Comparison of ENCODE assay signal across 8 cellular contexts in the genomic region with DNA sequence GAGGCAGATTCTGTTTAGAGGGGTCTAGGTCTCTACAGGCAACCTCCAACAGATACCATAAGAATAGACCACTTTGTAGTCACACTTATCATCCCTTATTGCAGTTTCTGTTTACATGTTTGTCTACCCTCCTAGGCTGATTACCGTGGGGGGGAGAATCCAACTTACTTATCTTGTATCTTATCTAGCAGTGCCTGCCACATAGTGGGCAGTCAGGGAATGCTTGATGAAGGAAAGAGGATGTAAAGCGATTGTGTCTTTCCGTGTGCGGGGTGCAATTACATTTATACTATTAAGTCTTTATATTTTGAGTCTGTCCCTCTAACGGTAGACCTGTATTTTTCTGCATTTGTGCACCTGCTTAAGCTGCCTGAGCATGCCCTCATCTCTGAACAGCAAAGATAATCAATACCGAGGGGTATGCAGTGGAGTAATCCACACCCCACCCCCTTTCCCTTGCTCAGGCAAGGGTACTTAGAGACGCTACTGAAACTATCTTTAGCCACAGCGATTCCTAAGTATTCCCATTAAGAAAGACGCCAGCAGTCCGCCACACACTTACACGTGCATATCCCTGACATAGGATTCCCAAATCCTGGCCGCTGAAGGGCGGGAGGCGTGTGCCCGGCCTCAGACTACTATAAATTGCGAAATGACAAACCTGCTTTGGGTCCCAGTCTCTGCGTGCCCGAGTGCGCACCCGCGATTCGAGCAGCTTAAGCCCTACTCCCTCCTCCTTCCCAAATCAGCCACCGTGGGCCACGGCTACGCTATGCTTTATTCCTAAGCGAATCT. TPM values are rescaled to one million over a fixed set of nuclear protein-coding genes. Genes with fewer than 3 reads are reported as not detected.
DNase-seq lines count a peak whose midpoint lies in the region; ATAC-seq and TF ChIP-seq lines count a peak whose summit lies in the region.

No MANE protein-coding gene starts in this region.

- peaks cover 53% of the 10 kb centered on the region for H3K27me3 ChIP-seq in BLaER1
- no peaks in the 10 kb centered on the region for H3K27me3 ChIP-seq in HCT116 (ENCODE audit: insufficient read depth, low read length)
- no peaks in the 10 kb centered on the region for H3K27me3 ChIP-seq in SU-DHL-6 (ENCODE audit: low read length)
- H3K27me3 ChIP-seq in prostate gland (replicated peaks; ENCODE audit: insufficient read depth) = peaks cover 21% of the 10 kb centered on the region

- TSS peak; percentile 87 for BruUV-seq in HCT116 (replicated peaks; lab: Mats Ljungman, UMichigan)

- peaks cover 68% of the 10 kb centered on the region for H4K20me1 ChIP-seq in BLaER1
- H4K20me1 ChIP-seq in HCT116 (ENCODE audit: insufficient read depth) = no peaks in the 10 kb centered on the region
- H4K20me1 ChIP-seq in SU-DHL-6 (ENCODE audit: low read depth, low read length) = peaks cover 3% of the 10 kb centered on the region; the same call in 1 of the 2 replicates

- H3K4me2 ChIP-seq in BLaER1 (peak overlapping the region; percentile 97), HCT116 (ENCODE audit: low read length) (peak overlapping the region; percentile 85), SU-DHL-6 (ENCODE audit: low read depth, low read length, poor library complexity, severe bottlenecking) (peak overlapping the region; percentile 90)

- CTCF ChIA-PET in HCT116 (lab: Charles Lee) = no interaction called here

- intact Hi-C loops in HCT116 (cut with micrococcal nuclease) (loop anchor here (2.0 kb wide), 1 partner anchor 27 kb away; no protein-coding TSS in a partner anchor), prostate gland (cut with DNase I) (no loop called here)

- 0 out of 2 replicates have a peak overlapping the region, but pooled peaks have one; percentile 84 for H3K27ac ChIP-seq in BLaER1
- H3K27ac ChIP-seq in HCT116 (ENCODE audit: low read depth, low read length) = peak overlapping the region; percentile 37; the same call in 1 of the 2 replicates
- no peak overlapping the region for H3K27ac ChIP-seq in SU-DHL-6 (ENCODE audit: low read depth, low read length)
- H3K27ac ChIP-seq in prostate gland = peak overlapping the region; percentile 73 to 78

- H3K4me3 ChIP-seq in BLaER1 = peak overlapping the region; percentile 88
- peak overlapping the region; percentile 81 for H3K4me3 ChIP-seq in HCT116 (replicated peaks in 1 of 2; ENCODE audit: low read depth in 1 of 2, low read length in 2 of 2)
- H3K4me3 ChIP-seq in SU-DHL-6 (ENCODE audit: insufficient read depth, low read length, poor library complexity, severe bottlenecking) = peak overlapping the region; percentile 63
- H3K4me3 ChIP-seq in fibroblast of the aortic adventitia (ENCODE audit: low read depth, low read length) = peak overlapping the region; percentile 89
- peak overlapping the region; percentile 74 to 82 for H3K4me3 ChIP-seq in prostate gland

- H2AFZ ChIP-seq in HCT116 (ENCODE audit: low read depth, low read length, poor library complexity, severe bottlenecking) = peak overlapping the region; percentile 59
- peak overlapping the region; percentile 90 for H2AFZ ChIP-seq in SU-DHL-6 (ENCODE audit: low read depth, low read length, severe bottlenecking)

- 2% methylated on average over 26 of the region's 26 CpGs for WGBS in prostate gland

- H3K36me3 ChIP-seq in BLaER1 (peaks cover 29% of the 10 kb centered on the region), HCT116 (ENCODE audit: control insufficient read depth in 1 of 2, insufficient read depth in 2 of 2, low read length in 2 of 2) (peaks cover 22 to 31% of the 10 kb centered on the region in 2 experiments), SU-DHL-6 (ENCODE audit: low read length) (peaks cover 11% of the 10 kb centered on the region; the same call in 1 of the 2 replicates), prostate gland (no peaks in the 10 kb centered on the region)

- no peak; the same call in 1 of the 2 replicates for ATAC-seq in HCT116

- H3K9ac ChIP-seq in BLaER1 (no peak overlapping the region), HCT116 (ENCODE audit: low read length) (peak overlapping the region; percentile 96), SU-DHL-6 (ENCODE audit: low read length) (peak overlapping the region; percentile 75)

- peaks cover 29% of the 10 kb centered on the region for H3K4me1 ChIP-seq in BLaER1
- H3K4me1 ChIP-seq in HCT116 (ENCODE audit: control insufficient read depth in 1 of 2, insufficient read depth in 2 of 2, low read length in 2 of 2) = peaks cover 3 to 22% of the 10 kb centered on the region in 2 experiments; a peak in 3 of 4 replicates
- no peaks in the 10 kb centered on the region for H3K4me1 ChIP-seq in prostate gland (replicated peaks)

- DNase-seq in HCT116 (ENCODE audit: low read depth, low spot score) (no peak), fibroblast of the aortic adventitia (ENCODE audit: low read depth) (no peak), prostate gland (ENCODE audit: low spot score) (no peak), HK-2 (ENCODE audit: unreplicated experiment) (no peak), kidney glomerular epithelial cell (lab: John Stamatoyannopoulos, UW) (no peak)
- DNase-seq in central memory CD4-positive, alpha-beta T cell = no peak

- POLR2A ChIA-PET in HCT116 (lab: Charles Lee) = interaction anchor here (1.3 to 1.4 kb wide), 3 partner anchors 27 to 160 kb away, joined by 3 to 5 read pairs (median 3); no protein-coding TSS in a partner anchor

- RAD21 ChIA-PET in HCT116 (lab: Charles Lee; ENCODE audit: low non-redundant PET in 1 of 2, low total read pairs in 2 of 2, uncharacterized antibody in 2 of 2, unreplicated experiment in 2 of 2) = no interaction called here

- H3F3A ChIP-seq in SU-DHL-6 (ENCODE audit: insufficient read depth) = no peaks in the 10 kb centered on the region

- peak; percentile 51 for TF ChIP-seq RAD21 in HCT116 (IDR thresholded peaks at IDR 0.05; ENCODE audit: low read depth)

- no peak for TF ChIP-seq POLR2A in HCT116 (IDR thresholded peaks at IDR 0.05; ENCODE audit: borderline replicate concordance, extremely low read depth, insufficient read depth, insufficient read length)
- TF ChIP-seq POLR2A in prostate gland (IDR thresholded peaks at IDR 0.05) = no peak

- H3K79me2 ChIP-seq in HCT116 (ENCODE audit: insufficient read depth, low read length) (peaks cover 43% of the 10 kb centered on the region), SU-DHL-6 (ENCODE audit: insufficient read depth, low read length) (peaks cover 38% of the 10 kb centered on the region)

- H3K9me3 ChIP-seq in BLaER1 (peaks cover 11% of the 10 kb centered on the region), HCT116 (ENCODE audit: control insufficient read depth in 1 of 2, insufficient read depth in 1 of 2, low read depth in 1 of 2, low read length in 2 of 2) (no peaks in the 10 kb centered on the region), SU-DHL-6 (ENCODE audit: insufficient read depth, low read length) (no peaks in the 10 kb centered on the region), prostate gland (no peaks in the 10 kb centered on the region)

- H3K9me2 ChIP-seq in HCT116 (ENCODE audit: insufficient read depth) (no peaks in the 10 kb centered on the region), SU-DHL-6 (replicated peaks; ENCODE audit: insufficient read depth, low read length) (no peaks in the 10 kb centered on the region)

- TF ChIP-seq CTCF in HCT116 (IDR thresholded peaks at IDR 0.05 in 2 of 3, conservative IDR thresholded peaks at IDR 0.05 in 1 of 3; ENCODE audit: borderline replicate concordance in 1 of 3, insufficient read depth in 1 of 3, low read depth in 2 of 3, low read length in 2 of 3) (0 out of 6 replicates have a peak, but pooled peaks of 2 of the 3 experiments have one; percentile 4 to 8), SU-DHL-6 (IDR thresholded peaks at IDR 0.05; ENCODE audit: insufficient read depth, low read length, poor library complexity, severe bottlenecking) (no peak), fibroblast of the aortic adventitia (IDR thresholded peaks at IDR 0.05; ENCODE audit: insufficient read depth, low read length) (no peak), prostate gland (IDR thresholded peaks at IDR 0.05) (no peak)

TF ChIP-seq in HCT116, 20 proteins besides CTCF, POLR2A, EP300 and RAD21:
- TF ChIP-seq CEBPB (IDR thresholded peaks at IDR 0.05; ENCODE audit: low read depth) (peak; percentile 57), FOSL1 (IDR thresholded peaks at IDR 0.05; ENCODE audit: low read depth) (no peak)

RNA-seq across cellular contexts. Expression of gene AATF, which starts 0.6 kb away (rescaled TPM):
- total RNA-seq in HCT116 (2021; ENCODE audit: unreplicated experiment) (105 TPM), fibroblast of the aortic adventitia (ENCODE audit: low replicate concordance) (25.1 and 80.8 TPM in 2 replicates), prostate gland (10 to 100 TPM; 27.3 to 45.7 TPM)
- polyA plus RNA-seq in HCT116 (2012) = 153 and 200 TPM in 2 replicates

RNA-seq across cellular contexts. Expression of gene LHX1, which starts 10.8 kb away (rescaled TPM):
- 0.44 TPM for total RNA-seq in HCT116 (2021; ENCODE audit: unreplicated experiment)
- 0.22 and 0.62 TPM in 2 replicates for polyA plus RNA-seq in HCT116 (2012)
- 0.49 TPM in 1 of 2 replicates, not detected in the other for total RNA-seq in fibroblast of the aortic adventitia (ENCODE audit: low replicate concordance)
- total RNA-seq in prostate gland = not detected

Comparison
In these comparisons a context has a peak if more than half of its experiments do, and no peak if none do; other contexts are left out.
1. CTCF ChIP-seq: peak in HCT116 (2 of 3); none in SU-DHL-6 (single experiment), fibroblast of the aortic adventitia (single experiment) and prostate gland (0 of 4).
2. Peak in every context shown above with its lines, with median percentiles within 50 percentile points of each other: H3K4me2 ChIP-seq and H3K4me3 ChIP-seq.